ENCODE assay signal across 8 cellular contexts in genomic region chr9:129175825-129176633, GRCh38. TPM values are rescaled to one million over a fixed set of nuclear protein-coding genes. Genes with fewer than 3 reads are reported as not detected.
DNase-seq lines count a peak whose midpoint lies in the region; ATAC-seq and TF ChIP-seq lines count a peak whose summit lies in the region.

No MANE protein-coding gene starts in this region.

- DNase-seq in EH (ENCODE audit: low read depth): peak; percentile 93
- DNase-seq in SJSA1 (ENCODE audit: low read depth in 1 of 2, low spot score in 2 of 2): peak; percentile 65 to 76
- DNase-seq in amniotic stem cell (lab: John Stamatoyannopoulos, UW): peak; percentile 67
- DNase-seq in cardiac muscle cell (ENCODE audit: low read depth in 1 of 2, low spot score in 1 of 2): peak; percentile 89 to 96
- DNase-seq in occipital lobe (lab: John Stamatoyannopoulos, UW): peak; percentile 54
- DNase-seq in aorta: peak; percentile 88 to 94

- H3K27ac Mint-ChIP-seq in IgD-negative memory B cell: peak overlapping the region; percentile 26 to 93 (median 59)

- H3K27me3 Mint-ChIP-seq in IgD-negative memory B cell: peaks cover 17% of the 10 kb centered on the region

- 0% methylated on average over 47 of the region's 47 CpGs for WGBS in aorta, 2 donors

- no peaks in the 10 kb centered on the region for H3K9me3 ChIP-seq in SJSA1 (replicated peaks)
- no peaks in the 10 kb centered on the region for H3K9me3 ChIP-seq in cardiac muscle cell (ENCODE audit: low read depth)
- no peaks in the 10 kb centered on the region for H3K9me3 ChIP-seq in aorta (ENCODE audit: control insufficient read depth, low read length)

- H3K27ac ChIP-seq in SJSA1 (peak overlapping the region; percentile 39; the same call in 1 of the 2 replicates), cardiac muscle cell (peak overlapping the region; percentile 78), aorta (ENCODE audit: low read depth in 1 of 2, low read length in 2 of 2) (peak overlapping the region; percentile 92 to 97)

- H3K4me3 Mint-ChIP-seq in IgD-negative memory B cell: peak overlapping the region; percentile 87 to 100 (median 95)

- H3K27me3 ChIP-seq in SJSA1 (replicated peaks): no peaks in the 10 kb centered on the region
- H3K27me3 ChIP-seq in cardiac muscle cell: peaks cover 2% of the 10 kb centered on the region
- H3K27me3 ChIP-seq in aorta (ENCODE audit: control insufficient read depth in 1 of 2, insufficient read depth in 2 of 2, low read length in 1 of 2): peaks cover 0 to 2% of the 10 kb centered on the region in 2 donors

- H3K9me3 Mint-ChIP-seq in IgD-negative memory B cell: no peaks in the 10 kb centered on the region

- H3K36me3 ChIP-seq in SJSA1 (no peaks in the 10 kb centered on the region; the same call in 1 of the 2 replicates), cardiac muscle cell (no peaks in the 10 kb centered on the region), aorta (ENCODE audit: control insufficient read depth in 1 of 2, insufficient read depth in 2 of 2, low read length in 1 of 2) (no peaks in the 10 kb centered on the region)

- H3K4me1 ChIP-seq in SJSA1 (replicated peaks) (peaks cover 34% of the 10 kb centered on the region), cardiac muscle cell (ENCODE audit: low read depth) (peaks cover 12% of the 10 kb centered on the region), aorta (ENCODE audit: control insufficient read depth in 1 of 2, insufficient read depth in 2 of 2, low read length in 2 of 2) (no peaks in the 10 kb centered on the region)

- H3K36me3 Mint-ChIP-seq in IgD-negative memory B cell: no peaks in the 10 kb centered on the region

- intact Hi-C loops in aorta (cut with DNase I): loop anchor here (1.0 to 5.0 kb wide), 7 partner anchors 33 to 311 kb away; no protein-coding TSS in a partner anchor

- no peak for TF ChIP-seq CTCF in cardiac muscle cell (IDR thresholded peaks at IDR 0.05; ENCODE audit: low read depth, low read length)

- peak; percentile 74 for ATAC-seq in aorta (ENCODE audit: low FRiP score)
- no peak for ATAC-seq in HG02571 (IDR thresholded peaks at IDR 0.05; ENCODE audit: unreplicated experiment)

- H3K4me3 ChIP-seq in SJSA1 (peak overlapping the region; percentile 52), cardiac muscle cell (peak overlapping the region; percentile 88), aorta (ENCODE audit: low read length in 2 of 2) (peak overlapping the region; percentile 67 to 97)

- peaks cover 3 to 7% (median 5%) of the 10 kb centered on the region in 3 donors for H3K4me1 Mint-ChIP-seq in IgD-negative memory B cell

RNA-seq across cellular contexts. Expression of gene IER5L, which starts 2.0 kb away (rescaled TPM):
- polyA plus RNA-seq in IgD-negative memory B cell (not detected), cardiac muscle cell (21.5 and 38.5 TPM in 2 replicates), aorta (10 to 100 TPM in 1 of 2 donors, 1 to 10 TPM in 1; 8.8 to 37.2 TPM)
- 6.7 and 8.8 TPM in 2 replicates for total RNA-seq in SJSA1 (2014; rRNA removed; shearing (Covaris generic))
- total RNA-seq in cardiac muscle cell (51.7 and 77.4 TPM in 2 replicates), occipital lobe (44.3 TPM), aorta (10 to 100 TPM; 28.3 to 66.9 TPM)

Comparison
In these comparisons a context has a peak if more than half of its experiments do, and no peak if none do; other contexts are left out.
1. H3K27ac ChIP-seq: peak in every context shown above with its lines; median percentile 94 in aorta; 78 in cardiac muscle cell; 39 in SJSA1.